Comparison of ENCODE assay signal across 25 cellular contexts in genomic region chr7:50466815-50467569, GRCh38. TPM values are rescaled to one million over a fixed set of nuclear protein-coding genes. Genes with fewer than 3 reads are reported as not detected.
DNase-seq lines count a peak whose midpoint lies in the region; ATAC-seq and TF ChIP-seq lines count a peak whose summit lies in the region.
"Had no signal": no experiment of that assay in that cellular context is flagged by ENCODE, and none has a peak within 500 bp of the region (broad histone marks: within the 10 kb centered on the region; RNA-seq: fewer than 3 reads in every experiment).

No MANE protein-coding gene starts in this region.

- H2AFZ ChIP-seq in OCI-LY1 (ENCODE audit: low read length): no peak overlapping the region

- H3K79me2 ChIP-seq in OCI-LY1 (ENCODE audit: insufficient read depth, low read length): no peaks in the 10 kb centered on the region

- H3K4me2 ChIP-seq in OCI-LY1 (ENCODE audit: low read length): no peak overlapping the region

- intact Hi-C loops in natural killer cell (cut with micrococcal nuclease): no loop called here

- no peaks in the 10 kb centered on the region for H3K9me2 ChIP-seq in OCI-LY1 (ENCODE audit: low read depth, low read length)

- peaks cover 10% of the 10 kb centered on the region for H3K4me1 ChIP-seq in OCI-LY1 (ENCODE audit: insufficient read depth, low read length, severe bottlenecking)
- H3K4me1 ChIP-seq: colonic mucosa, SJCRH30, testis had no signal

- no peaks in the 10 kb centered on the region for H3K36me3 ChIP-seq in OCI-LY1 (ENCODE audit: insufficient read depth, low read length)
- H3K36me3 ChIP-seq: BLaER1 treated with 17β-estradiol and CSF1 and Interleukin-3, amounts not matched to agents 10 nM and 100 nM; colonic mucosa; SJCRH30 had no signal

- H4K20me1 ChIP-seq in OCI-LY1 (ENCODE audit: insufficient read depth, low read length): no peaks in the 10 kb centered on the region
- H4K20me1 ChIP-seq: BLaER1 treated with 17β-estradiol and CSF1 and Interleukin-3, amounts not matched to agents 10 nM and 100 nM had no signal

- ATAC-seq in natural killer cell: no peak
- no peak for ATAC-seq in natural killer cell treated with Interleukin-12 subunit alpha and Interleukin-12 subunit beta and Interleukin-15 and Interleukin-18, amount 100 ng/mL, for 72 hours
- ATAC-seq in central memory CD8-positive, alpha-beta T cell (replicated peaks; ENCODE audit: extremely low read depth, poor library complexity, severe bottlenecking): no peak
- ATAC-seq in stimulated activated effector memory CD8-positive, alpha-beta T cell treated with anti-CD3 and anti-CD28 coated beads, Interleukin-12 subunit alpha, Interleukin-12 subunit beta, amount 100 ng/mL, for 72 hours: no peak

- H3K9me3 ChIP-seq in OCI-LY1 (ENCODE audit: low read length): no peaks in the 10 kb centered on the region
- H3K9me3 ChIP-seq: BLaER1 treated with 17β-estradiol and CSF1 and Interleukin-3, amounts not matched to agents 10 nM and 100 nM; colonic mucosa; SJCRH30; testis had no signal

- H3K4me1 Mint-ChIP-seq in natural killer cell: peaks cover 0 to 11% of the 10 kb centered on the region in 2 donors
- H3K4me1 Mint-ChIP-seq in natural killer cell treated with Interleukin-12 subunit alpha and Interleukin-12 subunit beta and Interleukin-15 and Interleukin-18, amount 100 ng/mL, for 72 hours (ENCODE audit: low read depth in 2 of 2): peaks cover 8 to 11% of the 10 kb centered on the region in 2 donors
- peaks cover 12% of the 10 kb centered on the region for H3K4me1 Mint-ChIP-seq in central memory CD8-positive, alpha-beta T cell
- H3K4me1 Mint-ChIP-seq in stimulated activated effector memory CD8-positive, alpha-beta T cell treated with anti-CD3 and anti-CD28 coated beads, Interleukin-12 subunit alpha, Interleukin-12 subunit beta, amount 100 ng/mL, for 72 hours: peaks cover 12% of the 10 kb centered on the region

- H3K27me3 Mint-ChIP-seq in natural killer cell (ENCODE audit: low read depth in 2 of 2): peaks cover 3 to 12% of the 10 kb centered on the region in 2 donors
- H3K27me3 Mint-ChIP-seq in natural killer cell treated with Interleukin-12 subunit alpha and Interleukin-12 subunit beta and Interleukin-15 and Interleukin-18, amount 100 ng/mL, for 72 hours: peaks cover 7 to 8% of the 10 kb centered on the region in 2 donors
- no peaks in the 10 kb centered on the region for H3K27me3 Mint-ChIP-seq in central memory CD8-positive, alpha-beta T cell

- H3K27me3 ChIP-seq in OCI-LY1 (ENCODE audit: insufficient read depth, low read length): 0 out of 2 replicates have a peak, but pooled peaks cover 3% of the 10 kb centered on the region
- H3K27me3 ChIP-seq: BLaER1 treated with 17β-estradiol and CSF1 and Interleukin-3, amounts not matched to agents 10 nM and 100 nM; colonic mucosa; testis had no signal

- peak overlapping the region; percentile 62 for H3K4me3 Mint-ChIP-seq in natural killer cell
- no peak overlapping the region for H3K4me3 Mint-ChIP-seq in natural killer cell treated with Interleukin-12 subunit alpha and Interleukin-12 subunit beta and Interleukin-15 and Interleukin-18, amount 100 ng/mL, for 72 hours
- H3K4me3 Mint-ChIP-seq in central memory CD8-positive, alpha-beta T cell: peak overlapping the region; percentile 45
- peak overlapping the region; percentile 49 for H3K4me3 Mint-ChIP-seq in stimulated activated effector memory CD8-positive, alpha-beta T cell treated with anti-CD3 and anti-CD28 coated beads, Interleukin-12 subunit alpha, Interleukin-12 subunit beta, amount 100 ng/mL, for 72 hours
- H3K4me3 Mint-ChIP-seq: neural crest cell had no signal

- no peak overlapping the region for H3K27ac ChIP-seq in OCI-LY1 (ENCODE audit: low read depth, low read length, poor library complexity, severe bottlenecking)
- H3K27ac ChIP-seq: BLaER1 treated with 17β-estradiol and CSF1 and Interleukin-3, amounts not matched to agents 10 nM and 100 nM; colonic mucosa; SJCRH30; testis had no signal

- no peak overlapping the region for H3K4me3 ChIP-seq in OCI-LY1 (ENCODE audit: low read depth, low read length, poor library complexity, severe bottlenecking)
- H3K4me3 ChIP-seq: colonic mucosa, SJCRH30, testis had no signal

- H3K9me3 Mint-ChIP-seq in natural killer cell: no peaks in the 10 kb centered on the region
- H3K9me3 Mint-ChIP-seq in natural killer cell treated with Interleukin-12 subunit alpha and Interleukin-12 subunit beta and Interleukin-15 and Interleukin-18, amount 100 ng/mL, for 72 hours: no peaks in the 10 kb centered on the region
- no peaks in the 10 kb centered on the region for H3K9me3 Mint-ChIP-seq in central memory CD8-positive, alpha-beta T cell
- no peaks in the 10 kb centered on the region for H3K9me3 Mint-ChIP-seq in stimulated activated effector memory CD8-positive, alpha-beta T cell treated with anti-CD3 and anti-CD28 coated beads, Interleukin-12 subunit alpha, Interleukin-12 subunit beta, amount 100 ng/mL, for 72 hours
- H3K9me3 Mint-ChIP-seq: stimulated activated naive B cell treated with anti-CD40 and anti-IgM and Interleukin-4, amounts not matched to agents 10 μg/mL and 1 μg/mL and 100 μg/mL, for 72 hours had no signal

- TF ChIP-seq CTCF in natural killer cell (IDR thresholded peaks at IDR 0.05) (no peak), OCI-LY1 (IDR thresholded peaks at IDR 0.05; ENCODE audit: low read length) (0 out of 2 replicates have a peak, but pooled peaks have one; percentile 2)

- H3F3A ChIP-seq in OCI-LY1 (ENCODE audit: insufficient read depth, low read length): no peaks in the 10 kb centered on the region

- no peaks in the 10 kb centered on the region for H3K36me3 Mint-ChIP-seq in natural killer cell
- H3K36me3 Mint-ChIP-seq in natural killer cell treated with Interleukin-12 subunit alpha and Interleukin-12 subunit beta and Interleukin-15 and Interleukin-18, amount 100 ng/mL, for 72 hours: no peaks in the 10 kb centered on the region
- H3K36me3 Mint-ChIP-seq in central memory CD8-positive, alpha-beta T cell (ENCODE audit: insufficient read depth): no peaks in the 10 kb centered on the region
- H3K36me3 Mint-ChIP-seq in stimulated activated effector memory CD8-positive, alpha-beta T cell treated with anti-CD3 and anti-CD28 coated beads, Interleukin-12 subunit alpha, Interleukin-12 subunit beta, amount 100 ng/mL, for 72 hours: no peaks in the 10 kb centered on the region
- H3K36me3 Mint-ChIP-seq: stimulated activated naive B cell treated with anti-CD40 and anti-IgM and Interleukin-4, amounts not matched to agents 10 μg/mL and 1 μg/mL and 100 μg/mL, for 72 hours had no signal

- H3K27ac Mint-ChIP-seq in natural killer cell: no peak overlapping the region
- peak overlapping the region in 1 of 2 donors; percentile 56 for H3K27ac Mint-ChIP-seq in natural killer cell treated with Interleukin-12 subunit alpha and Interleukin-12 subunit beta and Interleukin-15 and Interleukin-18, amount 100 ng/mL, for 72 hours
- no peak overlapping the region for H3K27ac Mint-ChIP-seq in central memory CD8-positive, alpha-beta T cell (ENCODE audit: low read depth)
- H3K27ac Mint-ChIP-seq in stimulated activated effector memory CD8-positive, alpha-beta T cell treated with anti-CD3 and anti-CD28 coated beads, Interleukin-12 subunit alpha, Interleukin-12 subunit beta, amount 100 ng/mL, for 72 hours: no peak overlapping the region

- H3K9ac ChIP-seq in OCI-LY1 (ENCODE audit: low read length): no peak overlapping the region

- no peak for DNase-seq in natural killer cell
- no peak for DNase-seq in natural killer cell treated with Interleukin-12 subunit alpha and Interleukin-12 subunit beta and Interleukin-15 and Interleukin-18, amount 100 ng/mL, for 72 hours (ENCODE audit: low spot score)
- no peak for DNase-seq in central memory CD8-positive, alpha-beta T cell (ENCODE audit: low spot score in 2 of 2)
- no peak for DNase-seq in stimulated activated effector memory CD8-positive, alpha-beta T cell treated with anti-CD3 and anti-CD28 coated beads, Interleukin-12 subunit alpha, Interleukin-12 subunit beta, amount 100 ng/mL, for 72 hours (ENCODE audit: low spot score in 2 of 2)
- DNase-seq in globus pallidus (ENCODE audit: low spot score): no peak
- DNase-seq in islet precursor cell: no peak
- DNase-seq in OCI-M1 (lab: John Stamatoyannopoulos, UW): no peak
- DNase-seq: activated gamma-delta T cell treated with Interleukin-2 at 50 U/mL for 16 hours; activated T-cell treated with anti-CD3 and anti-CD28 coated beads, Interleukin-2, amount 50 U/mL, for 1 hour; amniotic stem cell; colonic mucosa; DMS79 treated with DMSO at 0.1 percent for 48 hours; erythroblast; HCEC 1CT; head of caudate nucleus; mammary epithelial cell; NCI-H1417 treated with DMSO at 0.1 percent for 48 hours; NCI-H2081; SJCRH30; stimulated activated CD4-positive, alpha-beta T cell treated with anti-CD3 and anti-CD28 coated beads, Interleukin-4, amount 100 ng/mL, for 4 hours; stimulated activated naive B cell treated with anti-CD40 and anti-IgM and Interleukin-4, amounts not matched to agents 10 μg/mL and 1 μg/mL and 100 μg/mL, for 72 hours; testis had no signal

RNA-seq across cellular contexts. Expression of gene FIGNL1, which starts 16.8 kb away (rescaled TPM):
- total RNA-seq in natural killer cell: 10 to 100 TPM in 1 of 3 donors, 1 to 10 TPM in 2; 5.5 to 12.6 (median 7.6) TPM
- 10 to 100 TPM; 28.7 to 41.1 TPM for total RNA-seq in natural killer cell treated with Interleukin-12 subunit alpha and Interleukin-12 subunit beta and Interleukin-15 and Interleukin-18, amount 100 ng/mL, for 72 hours
